In the genomic region with DNA sequence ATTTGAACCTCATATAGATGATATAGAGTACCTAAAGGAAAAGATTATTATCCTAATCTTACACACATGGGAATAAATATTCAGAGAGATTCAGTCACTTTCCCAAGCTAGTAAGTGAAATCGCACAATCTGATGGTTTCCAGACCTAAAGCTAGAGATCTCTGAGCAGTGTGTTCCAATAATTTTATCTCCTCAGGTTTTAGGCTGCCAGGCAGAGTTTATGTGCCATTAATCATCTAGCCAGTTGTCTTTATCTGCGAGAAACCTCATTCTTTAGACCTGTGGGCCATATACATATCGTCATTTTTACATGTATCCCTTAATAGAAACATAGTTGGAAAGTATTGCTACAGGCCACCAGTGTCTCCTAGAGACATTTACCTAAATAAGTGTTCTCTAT, we compare ENCODE assay signal across 11 cellular contexts.
"Had no signal": no experiment of that assay in that cellular context is flagged by ENCODE, and none has a peak within 500 bp of the region (broad histone marks: within the 10 kb centered on the region; RNA-seq: fewer than 3 reads in every experiment).

No MANE protein-coding gene starts in this region.

- DNase-seq: GM23248, GOT3, H7, H9, HCEC 1CT, HFFc6 had no signal

- H3K9me3 ChIP-seq: HAP-1 had no signal

- FAIRE-seq: H1, H54 had no signal

- H3K4me2 ChIP-seq: GM23338 had no signal

- H3K9ac ChIP-seq: GM23248 had no signal

- H3K27ac ChIP-seq: GM23248 had no signal

- H3K4me3 ChIP-seq: GM23248, GM23338, HAP-1 had no signal

- H2AFZ ChIP-seq: GM23248, GM23338 had no signal

- H3K36me3 ChIP-seq: HAP-1 had no signal

- ATAC-seq: GM23338, HCT116 had no signal

- H3K4me1 ChIP-seq: HAP-1 had no signal
